8 cellular contexts compared by ENCODE assay signal in genomic region chr1:149849246-149849946, GRCh38. TPM values are rescaled to one million over a fixed set of nuclear protein-coding genes. Genes with fewer than 3 reads are reported as not detected.
DNase-seq lines count a peak whose midpoint lies in the region; ATAC-seq and TF ChIP-seq lines count a peak whose summit lies in the region.

No MANE protein-coding gene starts in this region.

- H3F3A ChIP-seq in GM23338 (replicated peaks; ENCODE audit: low read depth) = peaks cover 7% of the 10 kb centered on the region; the same call in 1 of the 2 replicates

- H3K79me2 ChIP-seq in GM23338 (replicated peaks; ENCODE audit: insufficient read depth) = peaks cover 53% of the 10 kb centered on the region

- peak overlapping the region; percentile 95 for H3K9ac ChIP-seq in SK-N-MC (ENCODE audit: insufficient read length)

- peak overlapping the region; percentile 93 for H3K27ac ChIP-seq in GM23338 (ENCODE audit: low read depth)
- peak overlapping the region; percentile 82 for H3K27ac ChIP-seq in SK-N-MC

- no peak overlapping the region for H2AFZ ChIP-seq in GM23338

- H3K4me1 ChIP-seq in GM23338 (ENCODE audit: insufficient read depth) = peaks cover 41% of the 10 kb centered on the region

- H3K9me2 ChIP-seq in GM23338 (ENCODE audit: insufficient read depth) = no peaks in the 10 kb centered on the region

- peaks cover 16% of the 10 kb centered on the region for H4K20me1 ChIP-seq in GM23338 (replicated peaks; ENCODE audit: insufficient read depth)

- peak; percentile 2 for DNase-seq in GM23338 (ENCODE audit: low spot score)
- no peak for DNase-seq in SK-N-MC (ENCODE audit: low read depth, low spot score)
- DNase-seq in fibroblast of the aortic adventitia (ENCODE audit: low read depth) = no peak
- DNase-seq in skeletal muscle cell (ENCODE audit: low read depth) = no peak
- no peak for DNase-seq in occipital lobe (lab: John Stamatoyannopoulos, UW)
- DNase-seq in stimulated activated CD4-positive, alpha-beta T cell treated with anti-CD3 and anti-CD28 coated beads, Interleukin-4, amount 100 ng/mL, for 4 hours = no peak

- no peaks in the 10 kb centered on the region for H3K27me3 ChIP-seq in GM23338 (ENCODE audit: insufficient read depth)

- H3K4me3 Mint-ChIP-seq in GM23338 = peak overlapping the region; percentile 85

- H3K36me3 Mint-ChIP-seq in GM23338 (ENCODE audit: low read depth) = peaks cover 13% of the 10 kb centered on the region

- H3K9me3 Mint-ChIP-seq in GM23338 = no peaks in the 10 kb centered on the region; the same call in 2 of the 3 replicates

- ATAC-seq in GM23338 (no peak), HG03196 (IDR thresholded peaks at IDR 0.05; ENCODE audit: unreplicated experiment) (no peak), GM19452 (IDR thresholded peaks at IDR 0.05; ENCODE audit: unreplicated experiment) (no peak)

- H3K27me3 Mint-ChIP-seq in GM23338 (ENCODE audit: insufficient read depth, low read depth, poor library complexity) = peaks cover 19% of the 10 kb centered on the region

- H3K36me3 ChIP-seq in GM23338 (ENCODE audit: insufficient read depth) (no peaks in the 10 kb centered on the region), SK-N-MC (ENCODE audit: insufficient read depth, low read length) (peaks cover 4% of the 10 kb centered on the region)

- peak overlapping the region; percentile 94 for H3K27ac Mint-ChIP-seq in GM23338

- peaks cover 45% of the 10 kb centered on the region for H3K4me1 Mint-ChIP-seq in GM23338

- TF ChIP-seq CTCF in GM23338 (conservative IDR thresholded peaks at IDR 0.05; ENCODE audit: low read depth in 2 of 2) (no peak), fibroblast of the aortic adventitia (IDR thresholded peaks at IDR 0.05; ENCODE audit: insufficient read depth, low read length) (no peak)

- peak overlapping the region; percentile 96 for H3K4me3 ChIP-seq in GM23338
- peak overlapping the region; percentile 90 for H3K4me3 ChIP-seq in SK-N-MC
- peak overlapping the region; percentile 76 for H3K4me3 ChIP-seq in fibroblast of the aortic adventitia (ENCODE audit: low read depth, low read length)
- H3K4me3 ChIP-seq in skeletal muscle cell (ENCODE audit: low read depth, low read length) = peak overlapping the region; percentile 64

- H3K4me2 ChIP-seq in GM23338 = peak overlapping the region; percentile 95

- H3K9me3 ChIP-seq in SK-N-MC (ENCODE audit: low read depth, low read length) = no peaks in the 10 kb centered on the region

TF ChIP-seq in GM23338, 12 proteins besides CTCF, POLR2A, EP300 and RAD21:
- no peak for TF ChIP-seq EZH2phosphoT487 (IDR thresholded peaks at IDR 0.05; ENCODE audit: unreplicated experiment)

RNA-seq across cellular contexts. Expression of gene BOLA1, which starts 50.0 kb away (rescaled TPM):
- 13.4 and 18.4 TPM in 2 replicates for total RNA-seq in GM23338 (2014; rRNA removed; shearing (Covaris generic))
- polyA plus RNA-seq in GM23338 (2016; fragmentation: Nextera tagmentation; extraction: Ambion mirVana) = 23.1 and 26.2 TPM in 2 replicates
- total RNA-seq in fibroblast of the aortic adventitia (ENCODE audit: low replicate concordance) = 7.0 and 9.4 TPM in 2 replicates
- total RNA-seq in occipital lobe = 12.0 TPM
